In the genomic region with DNA sequence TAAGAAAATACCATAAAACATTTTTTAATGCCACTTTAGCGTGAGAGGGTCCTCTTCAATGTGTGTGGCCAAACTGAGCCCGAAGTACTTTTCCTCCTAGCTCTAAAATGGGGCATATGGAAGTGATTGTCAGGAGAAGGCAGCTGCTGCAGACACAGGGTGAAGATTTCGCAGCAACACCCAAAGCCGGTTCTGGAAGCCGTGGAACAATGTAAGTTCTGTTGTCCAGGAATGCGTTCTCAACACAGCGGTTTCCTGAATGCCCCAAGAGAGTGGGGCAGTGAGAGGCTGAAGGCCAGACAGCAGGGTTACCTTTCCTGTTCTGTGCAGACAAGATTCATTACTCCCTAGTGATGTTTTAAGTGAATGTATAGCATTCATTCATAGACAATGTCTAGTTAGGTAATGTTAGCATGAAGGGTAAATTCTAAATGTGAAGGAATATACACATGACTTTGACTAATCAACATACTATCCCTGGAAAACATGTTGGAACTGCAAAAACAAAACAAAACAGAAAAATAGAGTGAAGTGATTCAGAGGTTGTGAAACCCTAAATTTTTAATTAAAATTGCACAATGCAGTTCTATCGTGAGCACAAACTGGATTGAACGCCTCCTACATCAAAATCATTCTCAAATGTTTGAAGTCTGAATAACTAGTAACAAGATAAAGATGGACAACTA, we compare ENCODE assay signal across 1 cellular context.
TF ChIP-seq lines count a peak whose summit lies in the region.

No MANE protein-coding gene starts in this region.

TF ChIP-seq in H1, 55 proteins besides CTCF, POLR2A, EP300 and RAD21:
- TF ChIP-seq SAP30 (IDR thresholded peaks at IDR 0.05; ENCODE audit: insufficient read depth, insufficient replicate concordance, low read length) (no peak), RFX5 (IDR thresholded peaks at IDR 0.05; ENCODE audit: borderline replicate concordance, low read depth, low read length) (no peak), KDM4A (IDR thresholded peaks at IDR 0.05; ENCODE audit: low read depth, low read length, severe bottlenecking) (no peak), CTBP2 (IDR thresholded peaks at IDR 0.05; ENCODE audit: borderline replicate concordance, insufficient read depth, insufficient read length, low read length) (no peak), KDM5A (IDR thresholded peaks at IDR 0.05; ENCODE audit: low read length) (no peak), TEAD4 (IDR thresholded peaks at IDR 0.05; ENCODE audit: low read depth, low read length) (no peak), YY1 (IDR thresholded peaks at IDR 0.05; ENCODE audit: low read depth, low read length) (no peak), ASH2L (IDR thresholded peaks at IDR 0.05; ENCODE audit: low read length) (no peak), CBX5 (IDR thresholded peaks at IDR 0.05; ENCODE audit: low read depth, low read length) (no peak), PHF8 (conservative IDR thresholded peaks at IDR 0.05; ENCODE audit: low read depth, low read length) (no peak), JUND (IDR thresholded peaks at IDR 0.05; ENCODE audit: low read length) (no peak), TAF7 (optimal IDR thresholded peaks at IDR 0.05; ENCODE audit: borderline replicate concordance, low read depth, low read length) (no peak), TCF12 (IDR thresholded peaks at IDR 0.05; ENCODE audit: low read depth, low read length) (no peak), BRCA1 (IDR thresholded peaks at IDR 0.05; ENCODE audit: low read depth, low read length) (no peak), FOSL1 (IDR thresholded peaks at IDR 0.05; ENCODE audit: insufficient read depth, low read depth, low read length) (no peak), SUZ12 (IDR thresholded peaks at IDR 0.05; ENCODE audit: low read length) (no peak), CBX8 (IDR thresholded peaks at IDR 0.05; ENCODE audit: borderline replicate concordance, low read depth, low read length) (no peak), POLR2AphosphoS5 (IDR thresholded peaks at IDR 0.05; ENCODE audit: low read depth, low read length) (no peak)
- TF ChIP-seq, protein P1, sequence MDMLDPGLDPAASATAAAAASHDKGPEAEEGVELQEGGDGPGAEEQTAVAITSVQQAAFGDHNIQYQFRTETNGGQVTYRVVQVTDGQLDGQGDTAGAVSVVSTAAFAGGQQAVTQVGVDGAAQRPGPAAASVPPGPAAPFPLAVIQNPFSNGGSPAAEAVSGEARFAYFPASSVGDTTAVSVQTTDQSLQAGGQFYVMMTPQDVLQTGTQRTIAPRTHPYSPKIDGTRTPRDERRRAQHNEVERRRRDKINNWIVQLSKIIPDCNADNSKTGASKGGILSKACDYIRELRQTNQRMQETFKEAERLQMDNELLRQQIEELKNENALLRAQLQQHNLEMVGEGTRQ (IDR thresholded peaks at IDR 0.05; ENCODE audit: low read length): no peak
- TF ChIP-seq, protein P2, sequence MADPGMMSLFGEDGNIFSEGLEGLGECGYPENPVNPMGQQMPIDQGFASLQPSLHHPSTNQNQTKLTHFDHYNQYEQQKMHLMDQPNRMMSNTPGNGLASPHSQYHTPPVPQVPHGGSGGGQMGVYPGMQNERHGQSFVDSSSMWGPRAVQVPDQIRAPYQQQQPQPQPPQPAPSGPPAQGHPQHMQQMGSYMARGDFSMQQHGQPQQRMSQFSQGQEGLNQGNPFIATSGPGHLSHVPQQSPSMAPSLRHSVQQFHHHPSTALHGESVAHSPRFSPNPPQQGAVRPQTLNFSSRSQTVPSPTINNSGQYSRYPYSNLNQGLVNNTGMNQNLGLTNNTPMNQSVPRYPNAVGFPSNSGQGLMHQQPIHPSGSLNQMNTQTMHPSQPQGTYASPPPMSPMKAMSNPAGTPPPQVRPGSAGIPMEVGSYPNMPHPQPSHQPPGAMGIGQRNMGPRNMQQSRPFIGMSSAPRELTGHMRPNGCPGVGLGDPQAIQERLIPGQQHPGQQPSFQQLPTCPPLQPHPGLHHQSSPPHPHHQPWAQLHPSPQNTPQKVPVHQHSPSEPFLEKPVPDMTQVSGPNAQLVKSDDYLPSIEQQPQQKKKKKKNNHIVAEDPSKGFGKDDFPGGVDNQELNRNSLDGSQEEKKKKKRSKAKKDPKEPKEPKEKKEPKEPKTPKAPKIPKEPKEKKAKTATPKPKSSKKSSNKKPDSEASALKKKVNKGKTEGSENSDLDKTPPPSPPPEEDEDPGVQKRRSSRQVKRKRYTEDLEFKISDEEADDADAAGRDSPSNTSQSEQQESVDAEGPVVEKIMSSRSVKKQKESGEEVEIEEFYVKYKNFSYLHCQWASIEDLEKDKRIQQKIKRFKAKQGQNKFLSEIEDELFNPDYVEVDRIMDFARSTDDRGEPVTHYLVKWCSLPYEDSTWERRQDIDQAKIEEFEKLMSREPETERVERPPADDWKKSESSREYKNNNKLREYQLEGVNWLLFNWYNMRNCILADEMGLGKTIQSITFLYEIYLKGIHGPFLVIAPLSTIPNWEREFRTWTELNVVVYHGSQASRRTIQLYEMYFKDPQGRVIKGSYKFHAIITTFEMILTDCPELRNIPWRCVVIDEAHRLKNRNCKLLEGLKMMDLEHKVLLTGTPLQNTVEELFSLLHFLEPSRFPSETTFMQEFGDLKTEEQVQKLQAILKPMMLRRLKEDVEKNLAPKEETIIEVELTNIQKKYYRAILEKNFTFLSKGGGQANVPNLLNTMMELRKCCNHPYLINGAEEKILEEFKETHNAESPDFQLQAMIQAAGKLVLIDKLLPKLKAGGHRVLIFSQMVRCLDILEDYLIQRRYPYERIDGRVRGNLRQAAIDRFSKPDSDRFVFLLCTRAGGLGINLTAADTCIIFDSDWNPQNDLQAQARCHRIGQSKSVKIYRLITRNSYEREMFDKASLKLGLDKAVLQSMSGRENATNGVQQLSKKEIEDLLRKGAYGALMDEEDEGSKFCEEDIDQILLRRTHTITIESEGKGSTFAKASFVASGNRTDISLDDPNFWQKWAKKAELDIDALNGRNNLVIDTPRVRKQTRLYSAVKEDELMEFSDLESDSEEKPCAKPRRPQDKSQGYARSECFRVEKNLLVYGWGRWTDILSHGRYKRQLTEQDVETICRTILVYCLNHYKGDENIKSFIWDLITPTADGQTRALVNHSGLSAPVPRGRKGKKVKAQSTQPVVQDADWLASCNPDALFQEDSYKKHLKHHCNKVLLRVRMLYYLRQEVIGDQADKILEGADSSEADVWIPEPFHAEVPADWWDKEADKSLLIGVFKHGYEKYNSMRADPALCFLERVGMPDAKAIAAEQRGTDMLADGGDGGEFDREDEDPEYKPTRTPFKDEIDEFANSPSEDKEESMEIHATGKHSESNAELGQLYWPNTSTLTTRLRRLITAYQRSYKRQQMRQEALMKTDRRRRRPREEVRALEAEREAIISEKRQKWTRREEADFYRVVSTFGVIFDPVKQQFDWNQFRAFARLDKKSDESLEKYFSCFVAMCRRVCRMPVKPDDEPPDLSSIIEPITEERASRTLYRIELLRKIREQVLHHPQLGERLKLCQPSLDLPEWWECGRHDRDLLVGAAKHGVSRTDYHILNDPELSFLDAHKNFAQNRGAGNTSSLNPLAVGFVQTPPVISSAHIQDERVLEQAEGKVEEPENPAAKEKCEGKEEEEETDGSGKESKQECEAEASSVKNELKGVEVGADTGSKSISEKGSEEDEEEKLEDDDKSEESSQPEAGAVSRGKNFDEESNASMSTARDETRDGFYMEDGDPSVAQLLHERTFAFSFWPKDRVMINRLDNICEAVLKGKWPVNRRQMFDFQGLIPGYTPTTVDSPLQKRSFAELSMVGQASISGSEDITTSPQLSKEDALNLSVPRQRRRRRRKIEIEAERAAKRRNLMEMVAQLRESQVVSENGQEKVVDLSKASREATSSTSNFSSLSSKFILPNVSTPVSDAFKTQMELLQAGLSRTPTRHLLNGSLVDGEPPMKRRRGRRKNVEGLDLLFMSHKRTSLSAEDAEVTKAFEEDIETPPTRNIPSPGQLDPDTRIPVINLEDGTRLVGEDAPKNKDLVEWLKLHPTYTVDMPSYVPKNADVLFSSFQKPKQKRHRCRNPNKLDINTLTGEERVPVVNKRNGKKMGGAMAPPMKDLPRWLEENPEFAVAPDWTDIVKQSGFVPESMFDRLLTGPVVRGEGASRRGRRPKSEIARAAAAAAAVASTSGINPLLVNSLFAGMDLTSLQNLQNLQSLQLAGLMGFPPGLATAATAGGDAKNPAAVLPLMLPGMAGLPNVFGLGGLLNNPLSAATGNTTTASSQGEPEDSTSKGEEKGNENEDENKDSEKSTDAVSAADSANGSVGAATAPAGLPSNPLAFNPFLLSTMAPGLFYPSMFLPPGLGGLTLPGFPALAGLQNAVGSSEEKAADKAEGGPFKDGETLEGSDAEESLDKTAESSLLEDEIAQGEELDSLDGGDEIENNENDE (IDR thresholded peaks at IDR 0.05; ENCODE audit: insufficient replicate concordance, low read length): no peak
